ENCODE assay signal across 25 cellular contexts in the genomic region with DNA sequence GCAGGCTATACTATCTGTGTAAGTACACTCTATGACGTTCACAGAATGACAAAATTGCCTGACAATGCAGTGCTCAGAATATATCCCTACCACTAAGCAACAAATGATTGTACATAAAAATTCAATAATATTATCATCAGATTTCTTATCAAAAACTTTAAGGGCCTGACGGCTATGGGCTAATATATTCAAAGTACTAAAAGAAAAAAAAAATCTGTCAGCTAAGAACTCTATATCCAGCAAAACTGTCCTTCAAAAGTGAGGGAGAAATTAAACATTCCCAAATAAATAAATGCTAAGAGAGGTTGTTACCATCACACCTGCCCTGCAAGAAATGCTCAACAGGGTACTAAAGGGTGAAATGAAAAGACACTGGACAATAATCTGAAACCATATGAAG.
"Had no signal": no experiment of that assay in that cellular context is flagged by ENCODE, and none has a peak within 500 bp of the region (broad histone marks: within the 10 kb centered on the region; RNA-seq: fewer than 3 reads in every experiment).

No MANE protein-coding gene starts in this region.

- H3K4me1 Mint-ChIP-seq: endodermal cell had no signal

- H3K36me3 ChIP-seq: colonic mucosa, esophagus muscularis mucosa, esophagus squamous epithelium, gastrocnemius medialis, gastroesophageal sphincter, heart left ventricle, heart right ventricle had no signal

- H3K27ac ChIP-seq: colonic mucosa, coronary artery, dorsolateral prefrontal cortex, epithelial cell of prostate, esophagus muscularis mucosa, esophagus squamous epithelium, foreskin keratinocyte, gastrocnemius medialis, gastroesophageal sphincter, heart left ventricle, heart right ventricle had no signal

- H3K9me3 Mint-ChIP-seq: effector memory CD8-positive, alpha-beta T cell had no signal

- H3K9me3 ChIP-seq: colonic mucosa, esophagus squamous epithelium, gastrocnemius medialis had no signal

- ATAC-seq: effector memory CD8-positive, alpha-beta T cell; esophagus mucosa; foreskin keratinocyte; gastrocnemius medialis; gastroesophageal sphincter; heart left ventricle; heart right ventricle had no signal

- H3K27ac Mint-ChIP-seq: dendritic cell treated with granulocyte-macrophage colony-stimulating factor and Interleukin-4, amounts not matched to agents 40 ng/mL and 50 ng/mL, for 4 days; effector memory CD8-positive, alpha-beta T cell; endodermal cell had no signal

- H3K4me3 ChIP-seq: colonic mucosa, coronary artery, dorsolateral prefrontal cortex, esophagus muscularis mucosa, esophagus squamous epithelium, gastrocnemius medialis, gastroesophageal sphincter, heart left ventricle, heart right ventricle had no signal

- H3K4me3 Mint-ChIP-seq: dendritic cell treated with granulocyte-macrophage colony-stimulating factor and Interleukin-4, amounts not matched to agents 40 ng/mL and 50 ng/mL, for 4 days; effector memory CD8-positive, alpha-beta T cell; endodermal cell had no signal

- H3K4me1 ChIP-seq: colonic mucosa, esophagus muscularis mucosa, foreskin keratinocyte, gastrocnemius medialis, gastroesophageal sphincter, heart left ventricle, heart right ventricle had no signal

- H3K27me3 Mint-ChIP-seq: dendritic cell treated with granulocyte-macrophage colony-stimulating factor and Interleukin-4, amounts not matched to agents 40 ng/mL and 50 ng/mL, for 4 days had no signal

- DNase-seq: colonic mucosa; cortex of kidney; dermis blood vessel endothelial cell; dorsolateral prefrontal cortex; effector CD4-positive, alpha-beta T cell; effector CD8-positive, alpha-beta T cell; effector memory CD4-positive, alpha-beta T cell; effector memory CD8-positive, alpha-beta T cell; endodermal cell; erythroblast; esophagus squamous epithelium; foreskin fibroblast; foreskin keratinocyte; foreskin melanocyte; gastrocnemius medialis; glutamatergic neuron; head of caudate nucleus; heart left ventricle; heart right ventricle had no signal
